16 cellular contexts compared by ENCODE assay signal in genomic region chr19:9155591-9155990, GRCh38. TPM values are rescaled to one million over a fixed set of nuclear protein-coding genes. Genes with fewer than 3 reads are reported as not detected.
DNase-seq lines count a peak whose midpoint lies in the region; ATAC-seq and TF ChIP-seq lines count a peak whose summit lies in the region.
"Had no signal": no experiment of that assay in that cellular context is flagged by ENCODE, and none has a peak within 500 bp of the region (broad histone marks: within the 10 kb centered on the region; RNA-seq: fewer than 3 reads in every experiment).

No MANE protein-coding gene starts in this region.

- CTCF ChIA-PET in activated naive CD4-positive, alpha-beta T cell treated with anti-CD3 and anti-CD28 coated beads for 36 hours (lab: Charles Lee), result no interaction called here

- peaks cover 14% of the 10 kb centered on the region for H3K4me1 Mint-ChIP-seq in activated naive CD4-positive, alpha-beta T cell treated with anti-CD3 and anti-CD28 coated beads for 36 hours (ENCODE audit: low read depth)
- peaks cover 40% of the 10 kb centered on the region for H3K4me1 Mint-ChIP-seq in activated naive CD8-positive, alpha-beta T cell treated with anti-CD3 and anti-CD28 coated beads, Interleukin-2, amount 50 U/mL, for 24 hours
- peaks cover 52% of the 10 kb centered on the region for H3K4me1 Mint-ChIP-seq in stimulated activated memory B cell treated with anti-CD40 and anti-IgM and Interleukin-4, amounts not matched to agents 10 μg/mL and 1 μg/mL and 100 μg/mL, for 72 hours

- peaks cover 33% of the 10 kb centered on the region; the same call in 1 of the 2 replicates for H3K9me3 ChIP-seq in OCI-LY3 (ENCODE audit: insufficient read depth, low read length)

- no peaks in the 10 kb centered on the region for H3K27me3 ChIP-seq in OCI-LY3 (ENCODE audit: low read depth, low read length)
- H3K27me3 ChIP-seq: Peyer's patch had no signal

- peaks cover 99% of the 10 kb centered on the region for H3K36me3 Mint-ChIP-seq in activated naive CD4-positive, alpha-beta T cell treated with anti-CD3 and anti-CD28 coated beads for 36 hours (ENCODE audit: low read depth)
- H3K36me3 Mint-ChIP-seq in activated naive CD8-positive, alpha-beta T cell treated with anti-CD3 and anti-CD28 coated beads, Interleukin-2, amount 50 U/mL, for 24 hours (ENCODE audit: low read depth), result peaks cover 95% of the 10 kb centered on the region
- peaks cover 100% of the 10 kb centered on the region for H3K36me3 Mint-ChIP-seq in stimulated activated memory B cell treated with anti-CD40 and anti-IgM and Interleukin-4, amounts not matched to agents 10 μg/mL and 1 μg/mL and 100 μg/mL, for 72 hours

- no peaks in the 10 kb centered on the region for H3K27me3 Mint-ChIP-seq in activated naive CD4-positive, alpha-beta T cell treated with anti-CD3 and anti-CD28 coated beads for 36 hours (ENCODE audit: low read depth)
- H3K27me3 Mint-ChIP-seq in activated naive CD8-positive, alpha-beta T cell treated with anti-CD3 and anti-CD28 coated beads, Interleukin-2, amount 50 U/mL, for 24 hours, result no peaks in the 10 kb centered on the region
- no peaks in the 10 kb centered on the region for H3K27me3 Mint-ChIP-seq in stimulated activated memory B cell treated with anti-CD40 and anti-IgM and Interleukin-4, amounts not matched to agents 10 μg/mL and 1 μg/mL and 100 μg/mL, for 72 hours

- H3K9ac ChIP-seq in OCI-LY3 (ENCODE audit: low read length), result no peak overlapping the region; the same call in 1 of the 2 replicates

- H3K4me1 ChIP-seq in OCI-LY3 (ENCODE audit: low read length), result peaks cover 25% of the 10 kb centered on the region
- H3K4me1 ChIP-seq: Peyer's patch had no signal

- intact Hi-C loops in activated naive CD4-positive, alpha-beta T cell treated with anti-CD3 and anti-CD28 coated beads for 36 hours (cut with micrococcal nuclease), result no loop called here

- no peak for TF ChIP-seq CTCF in OCI-LY3 (IDR thresholded peaks at IDR 0.05; ENCODE audit: low read depth, low read length)

- H3K27ac ChIP-seq in OCI-LY3 (ENCODE audit: low read length), result peak overlapping the region; percentile 61

- peaks cover 97% of the 10 kb centered on the region for H3K36me3 ChIP-seq in OCI-LY3 (replicated peaks; ENCODE audit: low read depth, low read length)

- H2AFZ ChIP-seq in OCI-LY3 (ENCODE audit: low read depth, low read length), result no peak overlapping the region

- H3K4me2 ChIP-seq in OCI-LY3 (ENCODE audit: low read length), result peak overlapping the region; percentile 59

- no peak for DNase-seq in activated naive CD4-positive, alpha-beta T cell treated with anti-CD3 and anti-CD28 coated beads for 36 hours
- DNase-seq in activated naive CD4-positive, alpha-beta T cell treated with Interleukin-2 at 50 U/mL for 16 hours, result no peak
- DNase-seq in activated naive CD8-positive, alpha-beta T cell treated with anti-CD3 and anti-CD28 coated beads, Interleukin-2, amount 50 U/mL, for 24 hours, result no peak
- no peak for DNase-seq in midbrain (lab: John Stamatoyannopoulos, UW)
- DNase-seq in NCI-H1694 (lab: John Stamatoyannopoulos, UW), result no peak
- DNase-seq: C1 segment of cervical spinal cord, DMS79 treated with DMSO at 0.1 percent for 48 hours, NCI-H1092 treated with DMSO at 0.1 percent for 48 hours, NCI-H146, Peyer's patch had no signal

- no peak for ATAC-seq in activated naive CD8-positive, alpha-beta T cell treated with anti-CD3 and anti-CD28 coated beads, Interleukin-2, amount 50 U/mL, for 24 hours
- no peak for ATAC-seq in stimulated activated memory B cell treated with anti-CD40 and anti-IgM and Interleukin-4, amounts not matched to agents 10 μg/mL and 1 μg/mL and 100 μg/mL, for 72 hours
- ATAC-seq: K562, Right ventricle myocardium inferior had no signal

- peak overlapping the region; percentile 2 for H3K27ac Mint-ChIP-seq in activated naive CD4-positive, alpha-beta T cell treated with anti-CD3 and anti-CD28 coated beads for 36 hours
- peak overlapping the region; percentile 57 for H3K27ac Mint-ChIP-seq in activated naive CD8-positive, alpha-beta T cell treated with anti-CD3 and anti-CD28 coated beads, Interleukin-2, amount 50 U/mL, for 24 hours
- peak overlapping the region; percentile 77 for H3K27ac Mint-ChIP-seq in stimulated activated memory B cell treated with anti-CD40 and anti-IgM and Interleukin-4, amounts not matched to agents 10 μg/mL and 1 μg/mL and 100 μg/mL, for 72 hours

- H3K4me3 Mint-ChIP-seq in activated naive CD4-positive, alpha-beta T cell treated with anti-CD3 and anti-CD28 coated beads for 36 hours, result no peak overlapping the region
- H3K4me3 Mint-ChIP-seq in activated naive CD8-positive, alpha-beta T cell treated with anti-CD3 and anti-CD28 coated beads, Interleukin-2, amount 50 U/mL, for 24 hours, result no peak overlapping the region
- H3K4me3 Mint-ChIP-seq in stimulated activated memory B cell treated with anti-CD40 and anti-IgM and Interleukin-4, amounts not matched to agents 10 μg/mL and 1 μg/mL and 100 μg/mL, for 72 hours, result no peak overlapping the region

- peaks cover 42% of the 10 kb centered on the region for H4K20me1 ChIP-seq in OCI-LY3 (ENCODE audit: insufficient read depth, low read length)

- peaks cover 84% of the 10 kb centered on the region for H3K79me2 ChIP-seq in OCI-LY3 (ENCODE audit: low read length)

- H3K4me3 ChIP-seq in OCI-LY3 (ENCODE audit: low read length), result peak overlapping the region; percentile 16; the same call in 1 of the 2 replicates
- H3K4me3 ChIP-seq: K562, Peyer's patch had no signal

- peaks cover 76% of the 10 kb centered on the region for H3K9me3 Mint-ChIP-seq in activated naive CD4-positive, alpha-beta T cell treated with anti-CD3 and anti-CD28 coated beads for 36 hours
- peaks cover 26% of the 10 kb centered on the region for H3K9me3 Mint-ChIP-seq in activated naive CD8-positive, alpha-beta T cell treated with anti-CD3 and anti-CD28 coated beads, Interleukin-2, amount 50 U/mL, for 24 hours
- peaks cover 27% of the 10 kb centered on the region for H3K9me3 Mint-ChIP-seq in stimulated activated memory B cell treated with anti-CD40 and anti-IgM and Interleukin-4, amounts not matched to agents 10 μg/mL and 1 μg/mL and 100 μg/mL, for 72 hours

RNA-seq across cellular contexts. Expression of gene ZNF317, which starts 15.4 kb away (rescaled TPM):
- total RNA-seq in activated naive CD4-positive, alpha-beta T cell treated with anti-CD3 and anti-CD28 coated beads for 36 hours, result 10 to 100 TPM; 38.9 to 39.7 TPM

RNA-seq across cellular contexts. Expression of gene OR7D2, which starts 23.2 kb away (rescaled TPM):
- total RNA-seq in activated naive CD4-positive, alpha-beta T cell treated with anti-CD3 and anti-CD28 coated beads for 36 hours, result under 1 TPM; 0.14 to 0.30 TPM
- total RNA-seq: A673, Peyer's patch had no signal

RNA-seq across cellular contexts. Expression of gene OR7G3, which starts 28.8 kb away (rescaled TPM):
- not detected for total RNA-seq in activated naive CD4-positive, alpha-beta T cell treated with anti-CD3 and anti-CD28 coated beads for 36 hours
- total RNA-seq: A673, K562, NCI-H460, Peyer's patch, Right ventricle myocardium inferior had no signal

RNA-seq across cellular contexts. Expression of gene OR7G1, which starts 40.0 kb away (rescaled TPM):
- not detected for total RNA-seq in activated naive CD4-positive, alpha-beta T cell treated with anti-CD3 and anti-CD28 coated beads for 36 hours
- total RNA-seq: A673, K562, NCI-H460, Peyer's patch, Right ventricle myocardium inferior had no signal

RNA-seq across cellular contexts. Expression of gene OR7G2, which starts 48.3 kb away (rescaled TPM):
- total RNA-seq in activated naive CD4-positive, alpha-beta T cell treated with anti-CD3 and anti-CD28 coated beads for 36 hours, result not detected
- total RNA-seq: A673, K562, NCI-H460, Peyer's patch, Right ventricle myocardium inferior had no signal

Comparison
In these comparisons a context has a peak if more than half of its experiments do, and no peak if none do; other contexts are left out.
1. H3K27ac Mint-ChIP-seq: peak in every context shown above with its lines; median percentile 77 in stimulated activated memory B cell treated with anti-CD40 and anti-IgM and Interleukin-4, amounts not matched to agents 10 μg/mL and 1 μg/mL and 100 μg/mL, for 72 hours; 57 in activated naive CD8-positive, alpha-beta T cell treated with anti-CD3 and anti-CD28 coated beads, Interleukin-2, amount 50 U/mL, for 24 hours; 2 in activated naive CD4-positive, alpha-beta T cell treated with anti-CD3 and anti-CD28 coated beads for 36 hours.